In genomic region chr1:10494754-10495474, GRCh38 we compare ENCODE assay signal across 9 cellular contexts. TPM values are rescaled to one million over a fixed set of nuclear protein-coding genes. Genes with fewer than 3 reads are reported as not detected.
DNase-seq lines count a peak whose midpoint lies in the region; ATAC-seq, FAIRE-seq and TF ChIP-seq lines count a peak whose summit lies in the region.
"Had no signal": no experiment of that assay in that cellular context is flagged by ENCODE, and none has a peak within 500 bp of the region (broad histone marks: within the 10 kb centered on the region; RNA-seq: fewer than 3 reads in every experiment).

No MANE protein-coding gene starts in this region.

- peaks cover 31 to 56% (median 50%) of the 10 kb centered on the region in 4 donors for H3K4me1 Mint-ChIP-seq in naive thymus-derived CD8-positive, alpha-beta T cell
- H3K4me1 Mint-ChIP-seq in stimulated activated memory B cell treated with anti-CD40 and anti-IgM and Interleukin-4, amounts not matched to agents 10 μg/mL and 1 μg/mL and 100 μg/mL, for 72 hours: peaks cover 45% of the 10 kb centered on the region

- H3K36me3 Mint-ChIP-seq in naive thymus-derived CD8-positive, alpha-beta T cell: peaks cover 0 to 20% (median 0%) of the 10 kb centered on the region in 3 donors
- peaks cover 6% of the 10 kb centered on the region for H3K36me3 Mint-ChIP-seq in stimulated activated memory B cell treated with anti-CD40 and anti-IgM and Interleukin-4, amounts not matched to agents 10 μg/mL and 1 μg/mL and 100 μg/mL, for 72 hours

- H3K9me3 ChIP-seq in esophagus squamous epithelium: no peaks in the 10 kb centered on the region

- H3K27ac ChIP-seq in esophagus squamous epithelium: peak overlapping the region; percentile 88 to 94 (median 92)

- FAIRE-seq in D721Med (lab: Jason Lieb, UNC): no peak

- no peaks in the 10 kb centered on the region for H3K27me3 Mint-ChIP-seq in naive thymus-derived CD8-positive, alpha-beta T cell
- no peaks in the 10 kb centered on the region for H3K27me3 Mint-ChIP-seq in stimulated activated memory B cell treated with anti-CD40 and anti-IgM and Interleukin-4, amounts not matched to agents 10 μg/mL and 1 μg/mL and 100 μg/mL, for 72 hours

- peak; percentile 74 for ATAC-seq in GM21390 (IDR thresholded peaks at IDR 0.05; ENCODE audit: unreplicated experiment)
- peak; percentile 71 to 82 for ATAC-seq in naive thymus-derived CD8-positive, alpha-beta T cell
- peak; percentile 97 for ATAC-seq in stimulated activated memory B cell treated with anti-CD40 and anti-IgM and Interleukin-4, amounts not matched to agents 10 μg/mL and 1 μg/mL and 100 μg/mL, for 72 hours

- H3K36me3 ChIP-seq in esophagus squamous epithelium: peaks cover 0 to 14% (median 0%) of the 10 kb centered on the region in 3 donors

- POLR2A ChIA-PET in naive thymus-derived CD8-positive, alpha-beta T cell (lab: Charles Lee): interaction anchor here (1.0 to 3.4 kb wide), 8 partner anchors 12 to 409 kb away, joined by 3 to 16 read pairs (median 6); partner anchors contain the start of genes CENPS, PEX14 and PGD

- H3K4me3 ChIP-seq in esophagus squamous epithelium: peak overlapping the region in 3 of 4 donors; percentile 25 to 51 (median 26)

- DNase-seq in D721Med (ENCODE audit: insufficient read length, low spot score): peak; percentile 38
- DNase-seq in HuH-7 (ENCODE audit: low spot score): peak; percentile 76
- DNase-seq in OCI-M1 (lab: John Stamatoyannopoulos, UW): peak; percentile 87
- DNase-seq in activated T-cell treated with anti-CD3 and anti-CD28 coated beads for 48 hours (ENCODE audit: low read depth): peak; percentile 72
- DNase-seq in esophagus squamous epithelium (lab: John Stamatoyannopoulos, UW): no peak
- peak; percentile 61 to 85 (median 74) for DNase-seq in naive thymus-derived CD8-positive, alpha-beta T cell

- peak overlapping the region; percentile 76 to 93 (median 89) for H3K4me3 Mint-ChIP-seq in naive thymus-derived CD8-positive, alpha-beta T cell
- peak overlapping the region; percentile 80 for H3K4me3 Mint-ChIP-seq in stimulated activated memory B cell treated with anti-CD40 and anti-IgM and Interleukin-4, amounts not matched to agents 10 μg/mL and 1 μg/mL and 100 μg/mL, for 72 hours

- H3K27ac Mint-ChIP-seq in naive thymus-derived CD8-positive, alpha-beta T cell: peak overlapping the region; percentile 91 to 99 (median 96)
- peak overlapping the region; percentile 81 for H3K27ac Mint-ChIP-seq in stimulated activated memory B cell treated with anti-CD40 and anti-IgM and Interleukin-4, amounts not matched to agents 10 μg/mL and 1 μg/mL and 100 μg/mL, for 72 hours

- intact Hi-C loops in esophagus squamous epithelium (cut with DNase I): loop anchor here (5.0 kb wide), 1 partner anchor 63 kb away; the partner anchor contains the start of gene CENPS

- no peaks in the 10 kb centered on the region for H3K27me3 ChIP-seq in esophagus squamous epithelium

- TF ChIP-seq POLR2A in esophagus squamous epithelium (IDR thresholded peaks at IDR 0.05): no peak

- TF ChIP-seq CTCF in D721Med (IDR thresholded peaks at IDR 0.05; ENCODE audit: insufficient read depth, missing control alignments): peak; percentile 80
- peak; percentile 80 to 97 (median 96) for TF ChIP-seq CTCF in esophagus squamous epithelium (IDR thresholded peaks at IDR 0.05)

- H3K9me3 Mint-ChIP-seq in naive thymus-derived CD8-positive, alpha-beta T cell: no peaks in the 10 kb centered on the region
- H3K9me3 Mint-ChIP-seq in stimulated activated memory B cell treated with anti-CD40 and anti-IgM and Interleukin-4, amounts not matched to agents 10 μg/mL and 1 μg/mL and 100 μg/mL, for 72 hours: no peaks in the 10 kb centered on the region

- 0 to 8% methylated on average over 10 to 11 of the region's 15 CpGs for WGBS in esophagus squamous epithelium, 2 donors

- H3K4me1 ChIP-seq in esophagus squamous epithelium: peaks cover 11 to 34% (median 20%) of the 10 kb centered on the region in 3 donors

RNA-seq across cellular contexts. Expression of gene PEX14, which starts 20.2 kb away (rescaled TPM):
- total RNA-seq in esophagus squamous epithelium: 10 to 100 TPM in 3 of 4 donors, 1 to 10 TPM in 1; 9.4 to 22.9 (median 15.2) TPM
- 10 to 100 TPM; 23.7 TPM for total RNA-seq in naive thymus-derived CD8-positive, alpha-beta T cell
- polyA plus RNA-seq in naive thymus-derived CD8-positive, alpha-beta T cell: 1 to 10 TPM; 3.3 to 5.5 (median 4.6) TPM

RNA-seq across cellular contexts. Expression of gene DFFA, which starts 22.6 kb away (rescaled TPM):
- 10 to 100 TPM; 14.9 to 40.4 (median 26.0) TPM for total RNA-seq in esophagus squamous epithelium
- total RNA-seq in naive thymus-derived CD8-positive, alpha-beta T cell: 10 to 100 TPM; 30.2 to 33.0 TPM
- polyA plus RNA-seq in naive thymus-derived CD8-positive, alpha-beta T cell: 10 to 100 TPM; 18.4 to 42.6 (median 20.9) TPM

RNA-seq across cellular contexts. Expression of gene CORT, which starts 45.1 kb away (rescaled TPM):
- total RNA-seq in esophagus squamous epithelium: under 1 TPM in 3 of 4 donors, not detected in 1; 0.38 to 0.83 (median 0.70) TPM
- total RNA-seq in naive thymus-derived CD8-positive, alpha-beta T cell: under 1 TPM in 1 of 2 experiments, not detected in 1; 0.44 TPM
- polyA plus RNA-seq in naive thymus-derived CD8-positive, alpha-beta T cell: under 1 TPM in 1 of 3 donors, not detected in 2; 0.22 TPM
- total RNA-seq: glomerular endothelial cell had no signal
